In genomic region chr2:104340162-104340561, GRCh38 we compare ENCODE assay signal across 17 cellular contexts.
"Had no signal": no experiment of that assay in that cellular context is flagged by ENCODE, and none has a peak within 500 bp of the region (broad histone marks: within the 10 kb centered on the region; RNA-seq: fewer than 3 reads in every experiment).

No MANE protein-coding gene starts in this region.

- ATAC-seq: effector memory CD8-positive, alpha-beta T cell; gastrocnemius medialis; heart right ventricle; left ventricle myocardium superior; natural killer cell treated with Interleukin-12 subunit alpha and Interleukin-12 subunit beta and Interleukin-15 and Interleukin-18, amount 100 ng/mL, for 72 hours; psoas muscle; sciatic nerve; stimulated activated naive B cell treated with anti-CD40 and anti-IgM and Interleukin-4, amounts not matched to agents 10 μg/mL and 1 μg/mL and 100 μg/mL, for 72 hours; stimulated activated naive CD8-positive, alpha-beta T cell treated with anti-CD3 and anti-CD28 coated beads, Interleukin-15, amount 100 ng/mL, for 72 hours had no signal

- H3K4me3 ChIP-seq: esophagus muscularis mucosa, gastrocnemius medialis, heart right ventricle, psoas muscle, testis, tibial nerve had no signal

- H3K27ac ChIP-seq: epithelial cell of prostate, esophagus muscularis mucosa, gastrocnemius medialis, heart right ventricle, psoas muscle, testis, tibial nerve had no signal

- H3K4me1 ChIP-seq: esophagus muscularis mucosa, gastrocnemius medialis, heart right ventricle, psoas muscle, testis, tibial nerve had no signal

- DNase-seq: effector memory CD8-positive, alpha-beta T cell; gastrocnemius medialis; heart right ventricle; hypothalamus; kidney glomerular epithelial cell; left ventricle myocardium superior; psoas muscle; stimulated activated CD4-positive, alpha-beta T cell treated with anti-CD3 and anti-CD28 coated beads, Interleukin-2, amount 100 ng/mL, for 24 hours; stimulated activated CD4-positive, alpha-beta T cell treated with anti-CD3 and anti-CD28 coated beads, Interleukin-4, amount 100 ng/mL, for 4 hours; stimulated activated naive B cell treated with anti-CD40 and anti-IgM and Interleukin-4, amounts not matched to agents 10 μg/mL and 1 μg/mL and 100 μg/mL, for 72 hours; stimulated activated naive CD8-positive, alpha-beta T cell treated with anti-CD3 and anti-CD28 coated beads, Interleukin-15, amount 100 ng/mL, for 72 hours; testis had no signal

- H3K27me3 ChIP-seq: esophagus muscularis mucosa, gastrocnemius medialis, testis, tibial nerve had no signal

- H3K9me3 ChIP-seq: esophagus muscularis mucosa, gastrocnemius medialis, heart right ventricle, psoas muscle, testis had no signal

- H3K36me3 ChIP-seq: esophagus muscularis mucosa, gastrocnemius medialis, heart right ventricle, tibial nerve had no signal
